Comparison of ENCODE assay signal across 20 cellular contexts in genomic region chr16:86497551-86498021, GRCh38. TPM values are rescaled to one million over a fixed set of nuclear protein-coding genes. Genes with fewer than 3 reads are reported as not detected.
DNase-seq lines count a peak whose midpoint lies in the region; ATAC-seq and TF ChIP-seq lines count a peak whose summit lies in the region.
"Had no signal": no experiment of that assay in that cellular context is flagged by ENCODE, and none has a peak within 500 bp of the region (broad histone marks: within the 10 kb centered on the region; RNA-seq: fewer than 3 reads in every experiment).

No MANE protein-coding gene starts in this region.

- no peaks in the 10 kb centered on the region for H3K36me3 ChIP-seq in esophagus muscularis mucosa
- H3K36me3 ChIP-seq in muscle layer of colon (ENCODE audit: insufficient read depth, low read length): no peaks in the 10 kb centered on the region
- H3K36me3 ChIP-seq in upper lobe of right lung: no peaks in the 10 kb centered on the region
- H3K36me3 ChIP-seq: BLaER1, ovary had no signal

- peaks cover 0 to 73% (median 4%) of the 10 kb centered on the region in 4 donors for H3K27me3 ChIP-seq in esophagus muscularis mucosa
- H3K27me3 ChIP-seq in muscle layer of colon (ENCODE audit: control insufficient read depth in 1 of 2, insufficient read depth in 2 of 2, low read length in 2 of 2): peaks cover 0 to 8% of the 10 kb centered on the region in 2 donors
- H3K27me3 ChIP-seq in upper lobe of right lung: peaks cover 94% of the 10 kb centered on the region
- H3K27me3 ChIP-seq: ovary had no signal

- DNase-seq in NCI-H82 (lab: John Stamatoyannopoulos, UW) (peak; percentile 23), NCI-H82 treated with DMSO at 0.1 percent for 48 hours (lab: John Stamatoyannopoulos, UW; ENCODE audit: unreplicated experiment) (no peak), esophagus muscularis mucosa (ENCODE audit: extremely low spot score) (no peak), upper lobe of right lung (no peak), NCI-H345 treated with DMSO at 0.1 percent for 48 hours (lab: John Stamatoyannopoulos, UW; ENCODE audit: unreplicated experiment) (no peak)
- DNase-seq: activated CD4-positive, alpha-beta T cell treated with anti-CD3 and anti-CD28 coated beads, Interleukin-2, amount 10 ng/mL, durations not matched to agents 7 days and 5 days; activated naive CD4-positive, alpha-beta T cell; foreskin melanocyte; HFFc6; left cardiac atrium; NCI-H2171; NCI-H748 treated with DMSO at 0.1 percent for 48 hours; ovary; stimulated activated CD8-positive, alpha-beta memory T cell treated with anti-CD3 and anti-CD28 coated beads, Interleukin-4, amount 100 ng/mL, for 48 hours had no signal

- no peak for TF ChIP-seq POLR2A in esophagus muscularis mucosa (IDR thresholded peaks at IDR 0.05; ENCODE audit: low read depth)

- H3K4me3 ChIP-seq in esophagus muscularis mucosa (peak overlapping the region; percentile 55 to 81 (median 64)), muscle layer of colon (ENCODE audit: low read depth in 1 of 2, low read length in 2 of 2) (peak overlapping the region in 1 of 2 donors; percentile 37), upper lobe of right lung (peak overlapping the region; percentile 35)
- H3K4me3 ChIP-seq: BLaER1, ovary had no signal

- WGBS in esophagus muscularis mucosa: 3% methylated on average over 16 of the region's 44 CpGs

- peak overlapping the region; percentile 95 to 100 (median 98) for H3K27ac ChIP-seq in esophagus muscularis mucosa (replicated peaks in 1 of 4)
- H3K27ac ChIP-seq in muscle layer of colon (ENCODE audit: low read depth, low read length): peak overlapping the region; percentile 89
- H3K27ac ChIP-seq in upper lobe of right lung: peak overlapping the region; percentile 60
- H3K27ac ChIP-seq: BLaER1, KMS-11, ovary had no signal

- no peak for TF ChIP-seq EP300 in esophagus muscularis mucosa (IDR thresholded peaks at IDR 0.05)

- no peak overlapping the region for H3K9ac ChIP-seq in muscle layer of colon (ENCODE audit: low read length)
- H3K9ac ChIP-seq: BLaER1, KMS-11 had no signal

- H3K9me3 ChIP-seq in esophagus muscularis mucosa (no peaks in the 10 kb centered on the region), muscle layer of colon (ENCODE audit: low read length) (no peaks in the 10 kb centered on the region), upper lobe of right lung (no peaks in the 10 kb centered on the region)
- H3K9me3 ChIP-seq: BLaER1, ovary had no signal

- no peak for TF ChIP-seq CTCF in esophagus muscularis mucosa (IDR thresholded peaks at IDR 0.05)
- no peak for TF ChIP-seq CTCF in upper lobe of right lung (IDR thresholded peaks at IDR 0.05)

- intact Hi-C loops in esophagus muscularis mucosa (cut with DNase I) (loop anchor here (5.0 kb wide), 1 partner anchor 40 kb away; no protein-coding TSS in a partner anchor), upper lobe of right lung (cut with DNase I) (no loop called here)

- no peak for ATAC-seq in upper lobe of right lung
- ATAC-seq in GM18502 (IDR thresholded peaks at IDR 0.05; ENCODE audit: poor library complexity, unreplicated experiment): no peak
- no peak for ATAC-seq in GM21360 (IDR thresholded peaks at IDR 0.05; ENCODE audit: unreplicated experiment)
- ATAC-seq: left cardiac atrium had no signal

- peaks cover 16 to 97% (median 94%) of the 10 kb centered on the region in 4 donors for H3K4me1 ChIP-seq in esophagus muscularis mucosa
- peaks cover 34% of the 10 kb centered on the region for H3K4me1 ChIP-seq in muscle layer of colon (ENCODE audit: insufficient read depth, low read length)
- no peaks in the 10 kb centered on the region for H3K4me1 ChIP-seq in upper lobe of right lung
- H3K4me1 ChIP-seq: BLaER1 had no signal

RNA-seq across cellular contexts. Expression of gene FOXF1, which starts 12.7 kb away (rescaled TPM):
- total RNA-seq in esophagus muscularis mucosa (10 to 100 TPM; 40.7 to 94.5 (median 69.3) TPM), upper lobe of right lung (46.4 TPM)
- total RNA-seq: activated CD4-positive, alpha-beta T cell treated with anti-CD3 and anti-CD28 coated beads, Interleukin-2, amount 10 ng/mL, durations not matched to agents 7 days and 5 days; skeletal muscle tissue had no signal

RNA-seq across cellular contexts. Expression of gene MTHFSD, which starts 57.4 kb away (rescaled TPM):
- total RNA-seq in esophagus muscularis mucosa: 10 to 100 TPM; 10.1 to 17.9 (median 15.5) TPM
- 18.7 TPM for total RNA-seq in upper lobe of right lung
